ENCODE assay signal across 13 cellular contexts in the genomic region with DNA sequence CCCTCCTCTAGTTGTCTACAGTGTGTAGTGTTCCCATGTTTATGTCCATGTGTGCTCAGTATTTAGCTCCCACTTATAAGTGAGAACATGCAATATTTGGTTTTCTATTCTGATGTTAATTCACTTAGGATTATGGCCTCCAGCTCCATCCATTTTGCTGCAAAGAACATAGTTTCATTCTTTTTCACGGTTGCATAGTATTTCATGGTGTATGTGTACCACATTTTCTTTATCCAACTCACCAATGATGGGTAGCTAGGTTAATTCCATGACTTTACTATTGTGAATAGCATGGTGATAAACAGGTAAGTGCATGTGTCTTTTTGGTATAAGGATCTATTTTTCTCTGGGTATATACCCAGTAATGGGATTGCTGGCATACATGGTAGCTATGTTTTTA.
A peak's percentile ranks its signal among the peaks of the same experiment; 100 is the strongest.
DNase-seq lines count a peak whose midpoint lies in the region; ATAC-seq, FAIRE-seq and TF ChIP-seq lines count a peak whose summit lies in the region.
"Had no signal": no experiment of that assay in that cellular context is flagged by ENCODE, and none has a peak within 500 bp of the region (broad histone marks: within the 10 kb centered on the region; RNA-seq: fewer than 3 reads in every experiment).

No MANE protein-coding gene starts in this region.

- BruUV-seq in PC-3 (replicated peaks; lab: Mats Ljungman, UMichigan) (no TSS peak), K562 (replicated peaks; lab: Mats Ljungman, UMichigan) (no TSS peak)

- no peaks in the 10 kb centered on the region for H3K36me3 ChIP-seq in PC-3 (ENCODE audit: low read depth, low read length)
- H3K36me3 ChIP-seq in K562 (ENCODE audit: control insufficient read depth, insufficient read depth, low read length): no peaks in the 10 kb centered on the region
- no peaks in the 10 kb centered on the region for H3K36me3 ChIP-seq in MG63

- H3F3A ChIP-seq in PC-3 (ENCODE audit: low read length, unreplicated experiment): no peaks in the 10 kb centered on the region

- H3K27ac ChIP-seq in PC-3 (ENCODE audit: low read length): no peak overlapping the region
- no peak overlapping the region for H3K27ac ChIP-seq in K562 (ENCODE audit: extremely low read depth, low read depth, low read length)

- TF ChIP-seq CTCF in PC-3 (conservative IDR thresholded peaks at IDR 0.05; ENCODE audit: low read depth, low read length) (no peak), K562 (IDR thresholded peaks at IDR 0.05 in 2 of 3, conservative IDR thresholded peaks at IDR 0.05 in 1 of 3; ENCODE audit: insufficient read depth in 2 of 3, low read depth in 1 of 3, low read length in 3 of 3) (no peak)

- no peak for TF ChIP-seq RAD21 in K562 (CRISPR knock-in tag; conservative IDR thresholded peaks at IDR 0.05 in 1 of 2, IDR thresholded peaks at IDR 0.05 in 1 of 2)

- no peaks in the 10 kb centered on the region for H3K9me1 ChIP-seq in K562 (ENCODE audit: control insufficient read depth, insufficient read depth, low read length)

- intact Hi-C loops in PC-3 (cut with micrococcal nuclease) (loop anchor here (10.0 kb wide), 1 partner anchor 757 kb away; a partner anchor contains a TSS), K562 (cut with micrococcal nuclease) (loop anchor here (10.0 kb wide), 1 partner anchor 497 kb away; no protein-coding TSS in a partner anchor)

- CTCF ChIA-PET in activated naive CD4-positive, alpha-beta T cell treated with anti-CD3 and anti-CD28 coated beads, Interleukin-2, amount 10 ng/mL, durations not matched to agents 7 days and 5 days (lab: Charles Lee): interaction anchor here (0.6 to 1.8 kb wide), 7 partner anchors 15 to 1181 kb away, joined by 3 to 9 read pairs (median 3); no protein-coding TSS in a partner anchor
- CTCF ChIA-PET in PC-3 (lab: Charles Lee): no interaction called here
- CTCF ChIA-PET in K562 (lab: Yijun Ruan, JAX; ENCODE audit: low intra/inter-chr PET ratio): no interaction called here

- H3K27me3 ChIP-seq in PC-3 (ENCODE audit: low read length) (no peaks in the 10 kb centered on the region), K562 (ENCODE audit: control insufficient read depth in 2 of 2, insufficient read depth in 2 of 2, low read length in 2 of 2) (no peaks in the 10 kb centered on the region), MG63 (no peaks in the 10 kb centered on the region)

- no peaks in the 10 kb centered on the region for H4K20me1 ChIP-seq in PC-3 (ENCODE audit: low read length)
- no peaks in the 10 kb centered on the region for H4K20me1 ChIP-seq in K562 (replicated peaks; ENCODE audit: control insufficient read depth, insufficient read depth, low read length)

- H2AFZ ChIP-seq in PC-3 (ENCODE audit: low read length) (peak overlapping the region; percentile 92), K562 (ENCODE audit: low read depth, low read length) (peak overlapping the region; percentile 87)

- H3K27ac Mint-ChIP-seq in activated naive CD4-positive, alpha-beta T cell treated with anti-CD3 and anti-CD28 coated beads, Interleukin-2, amount 10 ng/mL, durations not matched to agents 7 days and 5 days: peak overlapping the region; percentile 84
- H3K27ac Mint-ChIP-seq in stimulated activated effector memory CD8-positive, alpha-beta T cell treated with anti-CD3 and anti-CD28 coated beads, Interleukin-12 subunit alpha, Interleukin-12 subunit beta, amount 100 ng/mL, for 72 hours: peak overlapping the region; percentile 94

- POLR2A ChIA-PET in PC-3 (lab: Charles Lee; ENCODE audit: unreplicated experiment) (no interaction called here), K562 (lab: Yijun Ruan, JAX) (interaction anchor here (0.7 to 0.9 kb wide), 2 partner anchors 13 to 1546 kb away, joined by 4 read pairs; no protein-coding TSS in a partner anchor)

- no peaks in the 10 kb centered on the region for H3K9me3 ChIP-seq in PC-3 (ENCODE audit: low read length)
- H3K9me3 ChIP-seq in K562 (replicated peaks; ENCODE audit: control insufficient read depth, insufficient read depth, low read depth, low read length): no peaks in the 10 kb centered on the region
- H3K9me3 ChIP-seq in MG63: peaks cover 6% of the 10 kb centered on the region; the same call in 1 of the 2 replicates

- H3K9ac ChIP-seq in PC-3 (ENCODE audit: low read length): no peak overlapping the region
- no peak overlapping the region; a peak in 1 of 4 replicates for H3K9ac ChIP-seq in K562 (ENCODE audit: insufficient read depth in 1 of 2, low read depth in 2 of 2, low read length in 2 of 2)

- H3K4me3 ChIP-seq in PC-3 (ENCODE audit: low read length): peak overlapping the region; percentile 74
- no peak overlapping the region for H3K4me3 ChIP-seq in K562
- H3K4me3 ChIP-seq in MG63: no peak overlapping the region

- no peaks in the 10 kb centered on the region for H3K9me3 Mint-ChIP-seq in activated naive CD4-positive, alpha-beta T cell treated with anti-CD3 and anti-CD28 coated beads, Interleukin-2, amount 10 ng/mL, durations not matched to agents 7 days and 5 days
- peaks cover 3% of the 10 kb centered on the region for H3K9me3 Mint-ChIP-seq in stimulated activated effector memory CD8-positive, alpha-beta T cell treated with anti-CD3 and anti-CD28 coated beads, Interleukin-12 subunit alpha, Interleukin-12 subunit beta, amount 100 ng/mL, for 72 hours

- ATAC-seq in PC-3 (no peak), K562 (no peak)
- no peak for ATAC-seq in stimulated activated effector memory CD8-positive, alpha-beta T cell treated with anti-CD3 and anti-CD28 coated beads, Interleukin-12 subunit alpha, Interleukin-12 subunit beta, amount 100 ng/mL, for 72 hours
- ATAC-seq: Right ventricle myocardium inferior, sciatic nerve had no signal

- no peaks in the 10 kb centered on the region for H3K9me2 ChIP-seq in PC-3 (replicated peaks; ENCODE audit: low read length)

- no peaks in the 10 kb centered on the region for H3K79me2 ChIP-seq in PC-3 (ENCODE audit: low read length)
- no peaks in the 10 kb centered on the region for H3K79me2 ChIP-seq in K562 (ENCODE audit: control insufficient read depth, insufficient read depth, low read length)

- TF ChIP-seq POLR2A in K562 (conservative IDR thresholded peaks at IDR 0.05): no peak

- H3K4me1 ChIP-seq in PC-3 (ENCODE audit: insufficient read depth, low read length) (0 out of 2 replicates have a peak, but pooled peaks cover 8% of the 10 kb centered on the region), K562 (replicated peaks in 1 of 2; ENCODE audit: control insufficient read depth in 2 of 2, insufficient read depth in 2 of 2, low read length in 2 of 2) (peaks cover under 1 to 6% of the 10 kb centered on the region in 2 experiments; a peak in 3 of 5 replicates)

- DNase-seq in activated naive CD4-positive, alpha-beta T cell treated with anti-CD3 and anti-CD28 coated beads, Interleukin-2, amount 10 ng/mL, durations not matched to agents 7 days and 5 days: no peak
- no peak for DNase-seq in activated naive CD4-positive, alpha-beta T cell treated with anti-CD3 and anti-CD28 coated beads, Interleukin-2, amount 50 U/mL, for 16 hours
- DNase-seq in PC-3 (no peak), K562 (ENCODE audit: extremely low read depth in 1 of 4, low spot score in 3 of 4) (no peak), MG63 (no peak), DMS 273 treated with DMSO at 0.1 percent for 48 hours (lab: John Stamatoyannopoulos, UW) (no peak)
- DNase-seq in stimulated activated effector memory CD8-positive, alpha-beta T cell treated with anti-CD3 and anti-CD28 coated beads, Interleukin-12 subunit alpha, Interleukin-12 subunit beta, amount 100 ng/mL, for 72 hours (ENCODE audit: low spot score in 2 of 2): no peak
- DNase-seq in stimulated activated CD4-positive, alpha-beta T cell treated with anti-CD3 and anti-CD28 coated beads, Interleukin-4, amount 100 ng/mL, for 4 hours: no peak
- DNase-seq: amniotic stem cell, DMS153, mesendoderm had no signal

- peak overlapping the region; percentile 75 for H3K4me3 Mint-ChIP-seq in activated naive CD4-positive, alpha-beta T cell treated with anti-CD3 and anti-CD28 coated beads, Interleukin-2, amount 10 ng/mL, durations not matched to agents 7 days and 5 days
- H3K4me3 Mint-ChIP-seq in stimulated activated effector memory CD8-positive, alpha-beta T cell treated with anti-CD3 and anti-CD28 coated beads, Interleukin-12 subunit alpha, Interleukin-12 subunit beta, amount 100 ng/mL, for 72 hours: peak overlapping the region; percentile 74

- in situ Hi-C loops in K562 (cut with MboI): loop anchor here (10.0 kb wide), 1 partner anchor 227 kb away; a partner anchor contains a TSS

- no peak for TF ChIP-seq EP300 in K562 (IDR thresholded peaks at IDR 0.05; ENCODE audit: low read length)

- peaks cover 6% of the 10 kb centered on the region for H3K36me3 Mint-ChIP-seq in activated naive CD4-positive, alpha-beta T cell treated with anti-CD3 and anti-CD28 coated beads, Interleukin-2, amount 10 ng/mL, durations not matched to agents 7 days and 5 days
- H3K36me3 Mint-ChIP-seq in stimulated activated effector memory CD8-positive, alpha-beta T cell treated with anti-CD3 and anti-CD28 coated beads, Interleukin-12 subunit alpha, Interleukin-12 subunit beta, amount 100 ng/mL, for 72 hours: peaks cover 6% of the 10 kb centered on the region

- WGBS in K562 (ENCODE audit: insufficient coverage, low coverage, missing lambda C conversion rate): 88% methylated on average over 1 of the region's 1 CpG

- peaks cover 23% of the 10 kb centered on the region for H3K4me1 Mint-ChIP-seq in activated naive CD4-positive, alpha-beta T cell treated with anti-CD3 and anti-CD28 coated beads, Interleukin-2, amount 10 ng/mL, durations not matched to agents 7 days and 5 days
- peaks cover 38% of the 10 kb centered on the region for H3K4me1 Mint-ChIP-seq in stimulated activated effector memory CD8-positive, alpha-beta T cell treated with anti-CD3 and anti-CD28 coated beads, Interleukin-12 subunit alpha, Interleukin-12 subunit beta, amount 100 ng/mL, for 72 hours

- peak overlapping the region; percentile 65 for H3K4me2 ChIP-seq in PC-3 (ENCODE audit: low read length)
- H3K4me2 ChIP-seq in K562 (ENCODE audit: insufficient read depth, low read length): no peak overlapping the region

- no peak for FAIRE-seq in K562 (lab: Jason Lieb, UNC)

- no peaks in the 10 kb centered on the region for H3K27me3 Mint-ChIP-seq in activated naive CD4-positive, alpha-beta T cell treated with anti-CD3 and anti-CD28 coated beads, Interleukin-2, amount 10 ng/mL, durations not matched to agents 7 days and 5 days

TF ChIP-seq in K562, 482 proteins besides CTCF, POLR2A, EP300 and RAD21:
- TF ChIP-seq BDP1 (IDR thresholded peaks at IDR 0.05; ENCODE audit: insufficient read depth, insufficient read length) (no peak), ZNF146 (CRISPR knock-in tag; IDR thresholded peaks at IDR 0.05; ENCODE audit: unreplicated experiment) (peak; percentile 53), ZNF121 (CRISPR knock-in tag; conservative IDR thresholded peaks at IDR 0.05) (no peak), RBM25 (IDR thresholded peaks at IDR 0.05; ENCODE audit: low read depth, low read length, severe bottlenecking) (peak; percentile 25)
